ENCODE assay signal across 6 cellular contexts in genomic region chr3:27869152-27869551, GRCh38.
"Had no signal": no experiment of that assay in that cellular context is flagged by ENCODE, and none has a peak within 500 bp of the region (broad histone marks: within the 10 kb centered on the region; RNA-seq: fewer than 3 reads in every experiment).

No MANE protein-coding gene starts in this region.

- ATAC-seq: HCT116 had no signal

- H3K4me1 Mint-ChIP-seq: IgD-negative memory B cell had no signal

- H3K4me3 Mint-ChIP-seq: IgD-negative memory B cell had no signal

- H3K27me3 Mint-ChIP-seq: IgD-negative memory B cell had no signal

- DNase-seq: GM23248, GOT3, H7, KG1 had no signal

- H3K27ac Mint-ChIP-seq: IgD-negative memory B cell had no signal
